Comparison of ENCODE assay signal across 17 cellular contexts in the genomic region with DNA sequence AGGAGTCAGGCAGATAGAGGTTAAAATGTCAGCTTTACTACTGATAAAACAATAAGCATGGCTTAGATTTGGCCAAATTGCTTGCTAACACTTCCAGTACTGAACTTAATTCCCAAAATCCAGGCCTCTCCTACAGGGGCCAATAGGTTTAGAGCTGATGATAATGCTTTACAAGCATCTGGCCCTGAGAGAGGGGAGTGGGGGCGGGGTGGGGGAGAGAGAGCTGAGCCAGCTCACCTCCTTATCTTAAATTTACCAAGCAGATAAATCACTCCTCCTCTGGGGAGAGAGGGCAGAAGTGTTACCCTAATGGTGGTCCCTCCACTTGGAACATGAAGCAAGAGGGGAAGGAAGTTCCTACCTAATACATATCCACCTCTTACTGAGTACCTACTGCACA.
DNase-seq lines count a peak whose midpoint lies in the region; ATAC-seq and TF ChIP-seq lines count a peak whose summit lies in the region.
"Had no signal": no experiment of that assay in that cellular context is flagged by ENCODE, and none has a peak within 500 bp of the region (broad histone marks: within the 10 kb centered on the region; RNA-seq: fewer than 3 reads in every experiment).

No MANE protein-coding gene starts in this region.

- H3K9ac ChIP-seq in SK-N-SH, result no peak overlapping the region

- no peaks in the 10 kb centered on the region for H3K36me3 ChIP-seq in SK-N-SH (replicated peaks in 1 of 2; ENCODE audit: control insufficient read depth in 1 of 2, insufficient read depth in 2 of 2, low read length in 1 of 2)
- H3K36me3 ChIP-seq: HAP-1 had no signal

- H2AFZ ChIP-seq in SK-N-SH (ENCODE audit: low read depth), result no peak overlapping the region

- H3K9me2 ChIP-seq in SK-N-SH, result no peaks in the 10 kb centered on the region

- POLR2A ChIA-PET in SK-N-SH (lab: Yijun Ruan, JAX), result no interaction called here

- no peaks in the 10 kb centered on the region for H3K79me2 ChIP-seq in SK-N-SH (ENCODE audit: insufficient read depth)

- H3K9me3 ChIP-seq in SK-N-SH, result no peaks in the 10 kb centered on the region
- H3K9me3 ChIP-seq: HAP-1 had no signal

- H4K20me1 ChIP-seq in SK-N-SH (ENCODE audit: insufficient read depth), result no peaks in the 10 kb centered on the region

- no peaks in the 10 kb centered on the region for H3K27me3 ChIP-seq in SK-N-SH (ENCODE audit: insufficient read depth)

- peaks cover 0 to 15% of the 10 kb centered on the region in 2 experiments; a peak in 1 of 4 replicates for H3K4me1 ChIP-seq in SK-N-SH (ENCODE audit: control insufficient read depth in 1 of 2, insufficient read depth in 2 of 2, low read depth in 1 of 2, low read length in 1 of 2)
- H3K4me1 ChIP-seq: HAP-1 had no signal

- peaks cover 9% of the 10 kb centered on the region for H3F3A ChIP-seq in SK-N-SH (replicated peaks; ENCODE audit: insufficient read depth)

- CTCF ChIA-PET in SK-N-SH (lab: Yijun Ruan, JAX), result interaction anchor here (0.7 kb wide), 1 partner anchor 10 kb away, joined by 3 read pairs; no protein-coding TSS in a partner anchor

- no peak overlapping the region for H3K4me3 ChIP-seq in SK-N-SH (ENCODE audit: low read depth in 2 of 2, low read length in 1 of 2)
- H3K4me3 ChIP-seq: HAP-1 had no signal

- H3K27ac ChIP-seq in SK-N-SH (ENCODE audit: low read depth in 2 of 2, low read length in 1 of 2), result no peak overlapping the region

- no peak for TF ChIP-seq RAD21 in SK-N-SH (IDR thresholded peaks at IDR 0.05; ENCODE audit: low read length)

- TF ChIP-seq CTCF in SK-N-SH (IDR thresholded peaks at IDR 0.05), result no peak

- no peak for TF ChIP-seq EP300 in SK-N-SH (IDR thresholded peaks at IDR 0.05; ENCODE audit: borderline replicate concordance in 1 of 2, low read depth in 1 of 2, low read length in 1 of 2)

- WGBS in SK-N-SH (ENCODE audit: low lambda C conversion rate), result 50% methylated on average over 1 of the region's 1 CpG

- ATAC-seq in SK-N-SH treated with all-trans-retinoic acid at 6 μM for 48 hours, result no peak
- no peak for ATAC-seq in HG02623 (IDR thresholded peaks at IDR 0.05; ENCODE audit: unreplicated experiment)
- no peak for ATAC-seq in left colon

- intact Hi-C loops in left colon (cut with DNase I, micrococcal nuclease), result no loop called here

- H3K4me2 ChIP-seq in SK-N-SH, result no peak overlapping the region

- DNase-seq in SK-N-SH, result peak; percentile 8
- peak; percentile 88 for DNase-seq in NCI-H82 treated with DMSO at 0.1 percent for 48 hours (lab: John Stamatoyannopoulos, UW; ENCODE audit: unreplicated experiment)
- peak; percentile 2 for DNase-seq in left kidney (ENCODE audit: low read depth, low spot score)
- no peak for DNase-seq in stimulated activated CD8-positive, alpha-beta memory T cell treated with anti-CD3 and anti-CD28 coated beads, Interleukin-4, amount 100 ng/mL, for 48 hours
- DNase-seq in left colon, result no peak
- DNase-seq: C1 segment of cervical spinal cord; Calu3; CD4-positive, alpha-beta memory T cell; COR-L47; DMS53; DMS79 treated with DMSO at 0.1 percent for 48 hours; GF-D8; GOT3; HFFc6 had no signal

TF ChIP-seq in SK-N-SH, 30 proteins besides CTCF, POLR2A, EP300 and RAD21 (continues in another document):
- TF ChIP-seq EZH2phosphoT487 (IDR thresholded peaks at IDR 0.05; ENCODE audit: borderline replicate concordance, low read depth) (no peak), TAF1 (IDR thresholded peaks at IDR 0.05; ENCODE audit: borderline replicate concordance, low read depth, low read length) (no peak), SIN3A (IDR thresholded peaks at IDR 0.05; ENCODE audit: borderline replicate concordance, low read depth, low read length) (no peak), CHD2 (IDR thresholded peaks at IDR 0.05; ENCODE audit: low read length, partially characterized antibody) (no peak), FOSL2 (IDR thresholded peaks at IDR 0.05; ENCODE audit: borderline replicate concordance, low read depth) (no peak), FOXM1 (IDR thresholded peaks at IDR 0.05; ENCODE audit: low read depth) (no peak), RFX5 (IDR thresholded peaks at IDR 0.05; ENCODE audit: low read length) (no peak), NRF1 (IDR thresholded peaks at IDR 0.05; ENCODE audit: low read depth, low read length) (no peak), RXRA (IDR thresholded peaks at IDR 0.05; ENCODE audit: borderline replicate concordance, low read depth) (no peak)
- TF ChIP-seq, protein P1, sequence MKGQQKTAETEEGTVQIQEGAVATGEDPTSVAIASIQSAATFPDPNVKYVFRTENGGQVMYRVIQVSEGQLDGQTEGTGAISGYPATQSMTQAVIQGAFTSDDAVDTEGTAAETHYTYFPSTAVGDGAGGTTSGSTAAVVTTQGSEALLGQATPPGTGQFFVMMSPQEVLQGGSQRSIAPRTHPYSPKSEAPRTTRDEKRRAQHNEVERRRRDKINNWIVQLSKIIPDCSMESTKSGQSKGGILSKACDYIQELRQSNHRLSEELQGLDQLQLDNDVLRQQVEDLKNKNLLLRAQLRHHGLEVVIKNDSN (IDR thresholded peaks at IDR 0.05; ENCODE audit: borderline replicate concordance, low read depth), result no peak

TF ChIP-seq in SK-N-SH treated with all-trans-retinoic acid at 6 μM for 48 hours, 23 proteins besides CTCF, POLR2A, EP300 and RAD21 (continues in another document):
- TF ChIP-seq ZNF70 (CRISPR knock-in tag; IDR thresholded peaks at IDR 0.05) (no peak), ZNF8 (CRISPR knock-in tag; IDR thresholded peaks at IDR 0.05) (no peak), GLIS3 (CRISPR knock-in tag; IDR thresholded peaks at IDR 0.05) (no peak), ZFP30 (CRISPR knock-in tag; IDR thresholded peaks at IDR 0.05) (no peak), RARB (CRISPR knock-in tag; IDR thresholded peaks at IDR 0.05) (no peak), ARNTL (CRISPR knock-in tag; IDR thresholded peaks at IDR 0.05; ENCODE audit: borderline replicate concordance, low read depth) (no peak), SNAI2 (CRISPR knock-in tag; IDR thresholded peaks at IDR 0.05) (no peak), TOX (CRISPR knock-in tag; IDR thresholded peaks at IDR 0.05; ENCODE audit: borderline replicate concordance) (no peak), ZNF565 (CRISPR knock-in tag; conservative IDR thresholded peaks at IDR 0.05; ENCODE audit: low read depth) (no peak)
- TF ChIP-seq, protein P2, sequence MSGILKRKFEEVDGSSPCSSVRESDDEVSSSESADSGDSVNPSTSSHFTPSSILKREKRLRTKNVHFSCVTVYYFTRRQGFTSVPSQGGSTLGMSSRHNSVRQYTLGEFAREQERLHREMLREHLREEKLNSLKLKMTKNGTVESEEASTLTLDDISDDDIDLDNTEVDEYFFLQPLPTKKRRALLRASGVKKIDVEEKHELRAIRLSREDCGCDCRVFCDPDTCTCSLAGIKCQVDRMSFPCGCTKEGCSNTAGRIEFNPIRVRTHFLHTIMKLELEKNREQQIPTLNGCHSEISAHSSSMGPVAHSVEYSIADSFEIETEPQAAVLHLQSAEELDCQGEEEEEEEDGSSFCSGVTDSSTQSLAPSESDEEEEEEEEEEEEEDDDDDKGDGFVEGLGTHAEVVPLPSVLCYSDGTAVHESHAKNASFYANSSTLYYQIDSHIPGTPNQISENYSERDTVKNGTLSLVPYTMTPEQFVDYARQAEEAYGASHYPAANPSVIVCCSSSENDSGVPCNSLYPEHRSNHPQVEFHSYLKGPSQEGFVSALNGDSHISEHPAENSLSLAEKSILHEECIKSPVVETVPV (CRISPR knock-in tag; IDR thresholded peaks at IDR 0.05), result no peak
- TF ChIP-seq, protein P3, sequence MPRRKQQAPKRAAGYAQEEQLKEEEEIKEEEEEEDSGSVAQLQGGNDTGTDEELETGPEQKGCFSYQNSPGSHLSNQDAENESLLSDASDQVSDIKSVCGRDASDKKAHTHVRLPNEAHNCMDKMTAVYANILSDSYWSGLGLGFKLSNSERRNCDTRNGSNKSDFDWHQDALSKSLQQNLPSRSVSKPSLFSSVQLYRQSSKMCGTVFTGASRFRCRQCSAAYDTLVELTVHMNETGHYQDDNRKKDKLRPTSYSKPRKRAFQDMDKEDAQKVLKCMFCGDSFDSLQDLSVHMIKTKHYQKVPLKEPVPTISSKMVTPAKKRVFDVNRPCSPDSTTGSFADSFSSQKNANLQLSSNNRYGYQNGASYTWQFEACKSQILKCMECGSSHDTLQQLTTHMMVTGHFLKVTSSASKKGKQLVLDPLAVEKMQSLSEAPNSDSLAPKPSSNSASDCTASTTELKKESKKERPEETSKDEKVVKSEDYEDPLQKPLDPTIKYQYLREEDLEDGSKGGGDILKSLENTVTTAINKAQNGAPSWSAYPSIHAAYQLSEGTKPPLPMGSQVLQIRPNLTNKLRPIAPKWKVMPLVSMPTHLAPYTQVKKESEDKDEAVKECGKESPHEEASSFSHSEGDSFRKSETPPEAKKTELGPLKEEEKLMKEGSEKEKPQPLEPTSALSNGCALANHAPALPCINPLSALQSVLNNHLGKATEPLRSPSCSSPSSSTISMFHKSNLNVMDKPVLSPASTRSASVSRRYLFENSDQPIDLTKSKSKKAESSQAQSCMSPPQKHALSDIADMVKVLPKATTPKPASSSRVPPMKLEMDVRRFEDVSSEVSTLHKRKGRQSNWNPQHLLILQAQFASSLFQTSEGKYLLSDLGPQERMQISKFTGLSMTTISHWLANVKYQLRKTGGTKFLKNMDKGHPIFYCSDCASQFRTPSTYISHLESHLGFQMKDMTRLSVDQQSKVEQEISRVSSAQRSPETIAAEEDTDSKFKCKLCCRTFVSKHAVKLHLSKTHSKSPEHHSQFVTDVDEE (CRISPR knock-in tag; IDR thresholded peaks at IDR 0.05), result no peak
- TF ChIP-seq, protein P4, sequence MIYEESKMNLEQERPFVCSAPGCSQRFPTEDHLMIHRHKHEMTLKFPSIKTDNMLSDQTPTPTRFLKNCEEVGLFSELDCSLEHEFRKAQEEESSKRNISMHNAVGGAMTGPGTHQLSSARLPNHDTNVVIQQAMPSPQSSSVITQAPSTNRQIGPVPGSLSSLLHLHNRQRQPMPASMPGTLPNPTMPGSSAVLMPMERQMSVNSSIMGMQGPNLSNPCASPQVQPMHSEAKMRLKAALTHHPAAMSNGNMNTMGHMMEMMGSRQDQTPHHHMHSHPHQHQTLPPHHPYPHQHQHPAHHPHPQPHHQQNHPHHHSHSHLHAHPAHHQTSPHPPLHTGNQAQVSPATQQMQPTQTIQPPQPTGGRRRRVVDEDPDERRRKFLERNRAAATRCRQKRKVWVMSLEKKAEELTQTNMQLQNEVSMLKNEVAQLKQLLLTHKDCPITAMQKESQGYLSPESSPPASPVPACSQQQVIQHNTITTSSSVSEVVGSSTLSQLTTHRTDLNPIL (CRISPR knock-in tag; IDR thresholded peaks at IDR 0.05; ENCODE audit: low read depth), result no peak

Comparison
In these comparisons a context has a peak if more than half of its experiments do, and no peak if none do; other contexts are left out.
1. DNase-seq: peak in SK-N-SH (single experiment), NCI-H82 treated with DMSO at 0.1 percent for 48 hours (single experiment) and left kidney (single experiment); none in stimulated activated CD8-positive, alpha-beta memory T cell treated with anti-CD3 and anti-CD28 coated beads, Interleukin-4, amount 100 ng/mL, for 48 hours (single experiment) and left colon (0 of 2).